ENCODE assay signal across 31 cellular contexts in genomic region chr15:31156808-31157207, GRCh38. TPM values are rescaled to one million over a fixed set of nuclear protein-coding genes. Genes with fewer than 3 reads are reported as not detected.
"Had no signal": no experiment of that assay in that cellular context is flagged by ENCODE, and none has a peak within 500 bp of the region (broad histone marks: within the 10 kb centered on the region; RNA-seq: fewer than 3 reads in every experiment).

No MANE protein-coding gene starts in this region.

- H3K27me3 Mint-ChIP-seq: stimulated activated naive CD8-positive, alpha-beta T cell treated with anti-CD3 and anti-CD28 coated beads, Interleukin-15, Interleukin-2, amounts not matched to agents 100 ng/mL and 50 ng/mL, for 24 hours had no signal

- H3K9me3 ChIP-seq: colonic mucosa, esophagus squamous epithelium, heart right ventricle, ovary, psoas muscle, spleen, thoracic aorta, tibial nerve, upper lobe of left lung had no signal

- H3K36me3 Mint-ChIP-seq: immature natural killer cell; naive thymus-derived CD8-positive, alpha-beta T cell; stimulated activated naive B cell treated with anti-CD40 and anti-IgM and Interleukin-4, amounts not matched to agents 10 μg/mL and 1 μg/mL and 100 μg/mL, for 72 hours had no signal

- H3K27ac ChIP-seq: colonic mucosa, esophagus squamous epithelium, heart right ventricle, ovary, psoas muscle, skin epidermis, spleen, thoracic aorta, tibial nerve had no signal

- H3K27me3 ChIP-seq: colonic mucosa, heart right ventricle, ovary, tibial nerve, upper lobe of left lung had no signal

- ATAC-seq: heart right ventricle; naive thymus-derived CD8-positive, alpha-beta T cell; psoas muscle; right cardiac atrium; stimulated activated naive B cell treated with anti-CD40 and anti-IgM and Interleukin-4, amounts not matched to agents 10 μg/mL and 1 μg/mL and 100 μg/mL, for 72 hours had no signal

- H3K4me3 Mint-ChIP-seq: dendritic cell treated with granulocyte-macrophage colony-stimulating factor and Interleukin-4, amounts not matched to agents 40 ng/mL and 50 ng/mL, for 4 days; immature natural killer cell; naive thymus-derived CD8-positive, alpha-beta T cell; nephron progenitor cell; stimulated activated naive B cell treated with anti-CD40 and anti-IgM and Interleukin-4, amounts not matched to agents 10 μg/mL and 1 μg/mL and 100 μg/mL, for 72 hours; stimulated activated naive CD8-positive, alpha-beta T cell treated with anti-CD3 and anti-CD28 coated beads, Interleukin-15, Interleukin-2, amounts not matched to agents 100 ng/mL and 50 ng/mL, for 24 hours had no signal

- H3K36me3 ChIP-seq: colonic mucosa, esophagus squamous epithelium, heart right ventricle, ovary, spleen, thoracic aorta, tibial nerve, upper lobe of left lung had no signal

- H3K9me3 Mint-ChIP-seq: dendritic cell treated with granulocyte-macrophage colony-stimulating factor and Interleukin-4, amounts not matched to agents 40 ng/mL and 50 ng/mL, for 4 days; immature natural killer cell; naive thymus-derived CD8-positive, alpha-beta T cell; stimulated activated naive B cell treated with anti-CD40 and anti-IgM and Interleukin-4, amounts not matched to agents 10 μg/mL and 1 μg/mL and 100 μg/mL, for 72 hours; stimulated activated naive CD8-positive, alpha-beta T cell treated with anti-CD3 and anti-CD28 coated beads, Interleukin-15, Interleukin-2, amounts not matched to agents 100 ng/mL and 50 ng/mL, for 24 hours had no signal

- H3K27ac Mint-ChIP-seq: dendritic cell treated with granulocyte-macrophage colony-stimulating factor and Interleukin-4, amounts not matched to agents 40 ng/mL and 50 ng/mL, for 4 days; naive thymus-derived CD8-positive, alpha-beta T cell; nephron progenitor cell; stimulated activated naive B cell treated with anti-CD40 and anti-IgM and Interleukin-4, amounts not matched to agents 10 μg/mL and 1 μg/mL and 100 μg/mL, for 72 hours; stimulated activated naive CD8-positive, alpha-beta T cell treated with anti-CD3 and anti-CD28 coated beads, Interleukin-15, Interleukin-2, amounts not matched to agents 100 ng/mL and 50 ng/mL, for 24 hours had no signal

- H3K4me3 ChIP-seq: colonic mucosa, esophagus squamous epithelium, heart right ventricle, ovary, psoas muscle, skin epidermis, spleen, thoracic aorta, tibial nerve, upper lobe of left lung had no signal

- DNase-seq: colonic mucosa; effector CD8-positive, alpha-beta T cell; esophagus squamous epithelium; foreskin melanocyte; glutamatergic neuron; heart right ventricle; hypothalamus; immature natural killer cell; mesenchymal stem cell; midbrain; naive thymus-derived CD8-positive, alpha-beta T cell; nephron progenitor cell; nucleus accumbens; posterior cingulate gyrus; psoas muscle; right cardiac atrium; stimulated activated CD4-positive, alpha-beta T cell treated with anti-CD3 and anti-CD28 coated beads, Interleukin-2, amount 100 ng/mL, for 48 hours; stimulated activated naive B cell treated with anti-CD40 and anti-IgM and Interleukin-4, amounts not matched to agents 10 μg/mL and 1 μg/mL and 100 μg/mL, for 72 hours; upper lobe of left lung had no signal

- H3K4me1 ChIP-seq: colonic mucosa, spleen, tibial nerve, upper lobe of left lung had no signal

- H3K4me1 Mint-ChIP-seq: immature natural killer cell; naive thymus-derived CD8-positive, alpha-beta T cell; stimulated activated naive B cell treated with anti-CD40 and anti-IgM and Interleukin-4, amounts not matched to agents 10 μg/mL and 1 μg/mL and 100 μg/mL, for 72 hours had no signal

RNA-seq across cellular contexts. Expression of gene TRPM1, which starts 55.3 kb away (rescaled TPM):
- total RNA-seq: chondrocyte; colonic mucosa; endothelial cell of umbilical vein; epithelial cell of proximal tubule; esophagus squamous epithelium; heart right ventricle; myocyte; naive thymus-derived CD8-positive, alpha-beta T cell; ovary; psoas muscle; renal cortical epithelial cell; right cardiac atrium; spleen; thoracic aorta; tibial nerve; upper lobe of left lung had no signal
- polyA plus RNA-seq: naive thymus-derived CD8-positive, alpha-beta T cell had no signal
